ENCODE assay signal across 8 cellular contexts in genomic region chr14:50530794-50531193, GRCh38. TPM values are rescaled to one million over a fixed set of nuclear protein-coding genes. Genes with fewer than 3 reads are reported as not detected.
DNase-seq lines count a peak whose midpoint lies in the region; ATAC-seq and TF ChIP-seq lines count a peak whose summit lies in the region.

No MANE protein-coding gene starts in this region.

- H3K36me3 ChIP-seq in PC-3 (ENCODE audit: low read depth, low read length): no peaks in the 10 kb centered on the region
- H3K36me3 ChIP-seq in esophagus squamous epithelium: no peaks in the 10 kb centered on the region
- H3K36me3 ChIP-seq in psoas muscle (ENCODE audit: insufficient read depth in 1 of 2, low read depth in 1 of 2): no peaks in the 10 kb centered on the region
- no peaks in the 10 kb centered on the region for H3K36me3 ChIP-seq in body of pancreas (replicated peaks in 1 of 2; ENCODE audit: insufficient read depth in 1 of 2, low read depth in 2 of 2)

- H3K4me1 ChIP-seq in PC-3 (ENCODE audit: insufficient read depth, low read length): peaks cover 50% of the 10 kb centered on the region
- H3K4me1 ChIP-seq in esophagus squamous epithelium: peaks cover 10 to 77% (median 21%) of the 10 kb centered on the region in 3 donors
- peaks cover 26% of the 10 kb centered on the region for H3K4me1 ChIP-seq in psoas muscle
- peaks cover 34% of the 10 kb centered on the region for H3K4me1 ChIP-seq in body of pancreas

- TF ChIP-seq POLR2A in esophagus squamous epithelium (IDR thresholded peaks at IDR 0.05) (no peak), body of pancreas (IDR thresholded peaks at IDR 0.05) (no peak)

- ATAC-seq in PC-3 (no peak), psoas muscle (no peak), body of pancreas (no peak), GM21786 (IDR thresholded peaks at IDR 0.05; ENCODE audit: unreplicated experiment) (no peak)

- intact Hi-C loops in PC-3 (cut with micrococcal nuclease) (loop anchor here (1.0 to 5.0 kb wide), 5 partner anchors 9 to 298 kb away; partner anchors contain the start of gene SOS2), esophagus squamous epithelium (cut with DNase I) (loop anchor here (5.0 kb wide), 1 partner anchor 208 kb away; no protein-coding TSS in a partner anchor), psoas muscle (cut with DNase I) (loop anchor here (5.0 kb wide), 3 partner anchors 188 to 668 kb away; partner anchors contain the start of genes DMAC2L (in 1 of the 2) and L2HGDH (in 1 of the 2)), body of pancreas (cut with DNase I) (loop anchor here (5.0 kb wide), 1 partner anchor 213 kb away; no protein-coding TSS in a partner anchor)

- peaks cover 65% of the 10 kb centered on the region for H3K79me2 ChIP-seq in PC-3 (ENCODE audit: low read length)

- H2AFZ ChIP-seq in PC-3 (ENCODE audit: low read length): no peak overlapping the region

- CTCF ChIA-PET in PC-3 (lab: Charles Lee): interaction anchor here (1.7 kb wide), 1 partner anchor 188 kb away, joined by 12 read pairs; no protein-coding TSS in a partner anchor

- peak overlapping the region; percentile 93 for H3K4me2 ChIP-seq in PC-3 (ENCODE audit: low read length)

- H3F3A ChIP-seq in PC-3 (ENCODE audit: low read length, unreplicated experiment): no peaks in the 10 kb centered on the region

- H3K9me3 ChIP-seq in PC-3 (ENCODE audit: low read length) (no peaks in the 10 kb centered on the region), esophagus squamous epithelium (no peaks in the 10 kb centered on the region), psoas muscle (no peaks in the 10 kb centered on the region), body of pancreas (no peaks in the 10 kb centered on the region)

- WGBS in esophagus squamous epithelium, 2 donors: 16 to 17% methylated on average over 5 of the region's 5 CpGs
- WGBS in psoas muscle, 3 donors: 37 to 42% (median 39%) methylated on average over 5 of the region's 5 CpGs
- WGBS in body of pancreas, 2 donors: 40 to 43% methylated on average over 5 of the region's 5 CpGs

- TF ChIP-seq CTCF in PC-3 (conservative IDR thresholded peaks at IDR 0.05; ENCODE audit: low read depth, low read length) (no peak), esophagus squamous epithelium (IDR thresholded peaks at IDR 0.05) (no peak), psoas muscle (IDR thresholded peaks at IDR 0.05) (no peak), body of pancreas (IDR thresholded peaks at IDR 0.05) (no peak)

- H3K9me2 ChIP-seq in PC-3 (replicated peaks; ENCODE audit: low read length): no peaks in the 10 kb centered on the region

- peak overlapping the region; percentile 72 for H3K27ac ChIP-seq in PC-3 (ENCODE audit: low read length)
- peak overlapping the region; percentile 96 to 98 (median 97) for H3K27ac ChIP-seq in esophagus squamous epithelium
- H3K27ac ChIP-seq in psoas muscle: no peak overlapping the region
- no peak overlapping the region for H3K27ac ChIP-seq in body of pancreas

- H4K20me1 ChIP-seq in PC-3 (ENCODE audit: low read length): peaks cover 35% of the 10 kb centered on the region

- POLR2A ChIA-PET in PC-3 (lab: Charles Lee; ENCODE audit: unreplicated experiment): interaction anchor here (0.5 kb wide), 1 partner anchor 210 kb away, joined by 3 read pairs; no protein-coding TSS in a partner anchor

- H3K27me3 ChIP-seq in PC-3 (ENCODE audit: low read length) (no peaks in the 10 kb centered on the region), esophagus squamous epithelium (no peaks in the 10 kb centered on the region), psoas muscle (ENCODE audit: insufficient read depth in 3 of 3, low read length in 2 of 3) (no peaks in the 10 kb centered on the region), body of pancreas (no peaks in the 10 kb centered on the region)

- TSS peak; percentile 55 for BruUV-seq in PC-3 (replicated peaks; lab: Mats Ljungman, UMichigan)

- H3K9ac ChIP-seq in PC-3 (ENCODE audit: low read length): peak overlapping the region; percentile 95

- peak overlapping the region; percentile 79; the same call in 1 of the 2 replicates for H3K4me3 ChIP-seq in GM08714 (ENCODE audit: low read length)
- H3K4me3 ChIP-seq in PC-3 (ENCODE audit: low read length): peak overlapping the region; percentile 82
- H3K4me3 ChIP-seq in esophagus squamous epithelium: peak overlapping the region; percentile 78 to 92 (median 88)
- peak overlapping the region; percentile 92 for H3K4me3 ChIP-seq in psoas muscle
- no peak overlapping the region for H3K4me3 ChIP-seq in body of pancreas

- DNase-seq in PC-3 (peak; percentile 26), esophagus squamous epithelium (lab: John Stamatoyannopoulos, UW) (no peak), psoas muscle (no peak), NCI-H82 treated with DMSO at 0.1 percent for 48 hours (lab: John Stamatoyannopoulos, UW; ENCODE audit: unreplicated experiment) (no peak), COLO829 (ENCODE audit: low spot score) (no peak), body of pancreas (no peak)

RNA-seq across cellular contexts. Expression of gene MAP4K5, which starts 1.6 kb away (rescaled TPM):
- total RNA-seq in PC-3 (2014; rRNA removed) (111 and 120 TPM in 2 replicates), esophagus squamous epithelium (100 to 1,000 TPM in 3 of 4 donors, 10 to 100 TPM in 1; 73.6 to 143 (median 124) TPM), psoas muscle (10 to 100 TPM; 12.9 to 17.1 (median 15.6) TPM), body of pancreas (100 to 1,000 TPM; 111 to 159 TPM)
- polyA plus RNA-seq in psoas muscle: 10 to 100 TPM in 2 of 3 donors, 1 to 10 TPM in 1; 4.8 to 14.6 (median 12.0) TPM

RNA-seq across cellular contexts. Expression of gene ATL1, which starts 29.2 kb away (rescaled TPM):
- total RNA-seq in PC-3 (2014; rRNA removed) (0.63 and 1.3 TPM in 2 replicates), esophagus squamous epithelium (1 to 10 TPM; 3.3 to 7.3 (median 6.0) TPM), psoas muscle (1 to 10 TPM in 1 of 4 donors, under 1 TPM in 3; 0.48 to 1.4 (median 0.73) TPM), body of pancreas (1 to 10 TPM in 1 of 2 donors, under 1 TPM in 1; 0.33 to 5.4 TPM)
- under 1 TPM; 0.43 to 0.94 (median 0.44) TPM for polyA plus RNA-seq in psoas muscle

Comparison
In these comparisons a context has a peak if more than half of its experiments do, and no peak if none do; other contexts are left out.
1. H3K4me3 ChIP-seq: peak in GM08714 (single experiment), PC-3 (single experiment), esophagus squamous epithelium (4 of 4) and psoas muscle (single experiment); none in body of pancreas (0 of 2).
2. H3K27ac ChIP-seq: peak in PC-3 (single experiment) and esophagus squamous epithelium (4 of 4); none in psoas muscle (single experiment) and body of pancreas (0 of 4).